In genomic region chr19:2701361-2702169, GRCh38 we compare ENCODE assay signal across 10 cellular contexts. TPM values are rescaled to one million over a fixed set of nuclear protein-coding genes. Genes with fewer than 3 reads are reported as not detected.
DNase-seq lines count a peak whose midpoint lies in the region; ATAC-seq and TF ChIP-seq lines count a peak whose summit lies in the region.
"Had no signal": no experiment of that assay in that cellular context is flagged by ENCODE, and none has a peak within 500 bp of the region (broad histone marks: within the 10 kb centered on the region; RNA-seq: fewer than 3 reads in every experiment).

No MANE protein-coding gene starts in this region.

- H3K36me3 Mint-ChIP-seq in activated T-cell treated with anti-CD3 and anti-CD28 coated beads, Interleukin-2, amount 50 U/mL, for 24 hours (ENCODE audit: low read depth): no peaks in the 10 kb centered on the region
- H3K36me3 Mint-ChIP-seq in activated naive CD8-positive, alpha-beta T cell treated with anti-CD3 and anti-CD28 coated beads, Interleukin-2, amount 10 ng/mL, durations not matched to agents 7 days and 5 days: no peaks in the 10 kb centered on the region

- H3K27ac ChIP-seq in mesodermal cell (ENCODE audit: low read depth, low read length, severe bottlenecking) (no peak overlapping the region), thymus (ENCODE audit: low read depth) (no peak overlapping the region), brain microvascular endothelial cell (no peak overlapping the region)

- H3K27ac Mint-ChIP-seq in activated T-cell treated with anti-CD3 and anti-CD28 coated beads, Interleukin-2, amount 50 U/mL, for 24 hours: no peak overlapping the region
- H3K27ac Mint-ChIP-seq in activated naive CD8-positive, alpha-beta T cell treated with anti-CD3 and anti-CD28 coated beads, Interleukin-2, amount 10 ng/mL, durations not matched to agents 7 days and 5 days: no peak overlapping the region

- TF ChIP-seq CTCF in brain microvascular endothelial cell (IDR thresholded peaks at IDR 0.05; ENCODE audit: low read depth, low read length, missing control alignments): no peak

- no peaks in the 10 kb centered on the region for H3K9me3 ChIP-seq in mesodermal cell (ENCODE audit: control insufficient read depth, low read length)
- H3K9me3 ChIP-seq in thymus (ENCODE audit: control insufficient read depth): no peaks in the 10 kb centered on the region

- H3K4me3 ChIP-seq in mesodermal cell (ENCODE audit: extremely low read depth, insufficient read depth, low read length, poor library complexity, severe bottlenecking) (peak overlapping the region; percentile 55), thymus (ENCODE audit: low read length) (peak overlapping the region; percentile 59), brain microvascular endothelial cell (ENCODE audit: low read depth, low read length) (no peak overlapping the region)

- H3K4me3 Mint-ChIP-seq in activated T-cell treated with anti-CD3 and anti-CD28 coated beads, Interleukin-2, amount 50 U/mL, for 24 hours: peak overlapping the region; percentile 44
- H3K4me3 Mint-ChIP-seq in activated naive CD8-positive, alpha-beta T cell treated with anti-CD3 and anti-CD28 coated beads, Interleukin-2, amount 10 ng/mL, durations not matched to agents 7 days and 5 days: peak overlapping the region; percentile 54

- H3K27me3 ChIP-seq in thymus (ENCODE audit: control insufficient read depth, insufficient read depth): peaks cover 2% of the 10 kb centered on the region
- H3K27me3 ChIP-seq in brain microvascular endothelial cell (replicated peaks): peaks cover 16% of the 10 kb centered on the region

- no peak for ATAC-seq in activated naive CD8-positive, alpha-beta T cell treated with anti-CD3 and anti-CD28 coated beads, Interleukin-2, amount 10 ng/mL, durations not matched to agents 7 days and 5 days (ENCODE audit: low read depth)

- in situ Hi-C loops in brain microvascular endothelial cell (cut with HindIII; ENCODE audit: low pct_ligation_motif_present, low sequenced_read_pairs): no loop called here

- H3K4me1 ChIP-seq in mesodermal cell (ENCODE audit: control insufficient read depth, insufficient read depth, low read length, poor library complexity, severe bottlenecking): peaks cover 5% of the 10 kb centered on the region
- H3K4me1 ChIP-seq in thymus (ENCODE audit: control insufficient read depth, insufficient read depth, low read length): no peaks in the 10 kb centered on the region

- H3K27me3 Mint-ChIP-seq in activated T-cell treated with anti-CD3 and anti-CD28 coated beads, Interleukin-2, amount 50 U/mL, for 24 hours: no peaks in the 10 kb centered on the region
- peaks cover 6% of the 10 kb centered on the region for H3K27me3 Mint-ChIP-seq in activated naive CD8-positive, alpha-beta T cell treated with anti-CD3 and anti-CD28 coated beads, Interleukin-2, amount 10 ng/mL, durations not matched to agents 7 days and 5 days

- H3K9me3 Mint-ChIP-seq in activated T-cell treated with anti-CD3 and anti-CD28 coated beads, Interleukin-2, amount 50 U/mL, for 24 hours: no peaks in the 10 kb centered on the region
- H3K9me3 Mint-ChIP-seq in activated naive CD8-positive, alpha-beta T cell treated with anti-CD3 and anti-CD28 coated beads, Interleukin-2, amount 10 ng/mL, durations not matched to agents 7 days and 5 days: no peaks in the 10 kb centered on the region

- POLR2A ChIA-PET in activated naive CD8-positive, alpha-beta T cell treated with anti-CD3 and anti-CD28 coated beads, Interleukin-2, amount 10 ng/mL, durations not matched to agents 7 days and 5 days (lab: Charles Lee): interaction anchor here (0.6 to 2.6 kb wide), 2 partner anchors 38 to 428 kb away, joined by 3 to 7 read pairs; partner anchors contain the start of gene SLC39A3

- no peaks in the 10 kb centered on the region for H3K36me3 ChIP-seq in mesodermal cell (ENCODE audit: control insufficient read depth, insufficient read depth, low read length)
- H3K36me3 ChIP-seq in thymus (ENCODE audit: control insufficient read depth, insufficient read depth): no peaks in the 10 kb centered on the region
- H3K36me3 ChIP-seq in brain microvascular endothelial cell (replicated peaks): no peaks in the 10 kb centered on the region

- 12 to 13% methylated on average over 7 to 8 of the region's 9 CpGs for WGBS in mesodermal cell (ENCODE audit: insufficient coverage in 2 of 2), 2 experiments
- WGBS in thymus: 16% methylated on average over 9 of the region's 9 CpGs

- peaks cover 31% of the 10 kb centered on the region for H3K4me1 Mint-ChIP-seq in activated T-cell treated with anti-CD3 and anti-CD28 coated beads, Interleukin-2, amount 50 U/mL, for 24 hours (ENCODE audit: low read depth)
- peaks cover 4% of the 10 kb centered on the region for H3K4me1 Mint-ChIP-seq in activated naive CD8-positive, alpha-beta T cell treated with anti-CD3 and anti-CD28 coated beads, Interleukin-2, amount 10 ng/mL, durations not matched to agents 7 days and 5 days

- no peak for DNase-seq in activated T-cell treated with anti-CD3 and anti-CD28 coated beads, Interleukin-2, amount 50 U/mL, for 24 hours
- no peak for DNase-seq in activated T-cell treated with anti-CD3 and anti-CD28 coated beads, Interleukin-2, amount 50 U/mL, for 1 hour
- DNase-seq in activated naive CD8-positive, alpha-beta T cell treated with anti-CD3 and anti-CD28 coated beads, Interleukin-2, amount 10 ng/mL, durations not matched to agents 7 days and 5 days: no peak
- DNase-seq in NCI-H2107 treated with DMSO at 0.1 percent for 48 hours (lab: John Stamatoyannopoulos, UW; ENCODE audit: unreplicated experiment) (no peak), brain microvascular endothelial cell (no peak), T-helper 9 cell (no peak)
- DNase-seq: activated CD8-positive, alpha-beta memory T cell treated with anti-CD3 and anti-CD28 coated beads for 24 hours; NCI-H226 had no signal

RNA-seq across cellular contexts. Expression of gene GNG7, which starts 0.9 kb away (rescaled TPM):
- total RNA-seq in activated naive CD8-positive, alpha-beta T cell treated with anti-CD3 and anti-CD28 coated beads, Interleukin-2, amount 10 ng/mL, durations not matched to agents 7 days and 5 days: 1 to 10 TPM; 1.2 to 2.2 TPM
- 6.0 TPM for polyA plus RNA-seq in mesodermal cell (2013, experiment 1 of 2)
- 3.7 TPM for polyA plus RNA-seq in mesodermal cell (2013, experiment 2 of 2)
- 4.2 TPM for polyA plus RNA-seq in thymus

RNA-seq across cellular contexts. Expression of gene DIRAS1, which starts 19.6 kb away (rescaled TPM):
- total RNA-seq in activated naive CD8-positive, alpha-beta T cell treated with anti-CD3 and anti-CD28 coated beads, Interleukin-2, amount 10 ng/mL, durations not matched to agents 7 days and 5 days: not detected
- polyA plus RNA-seq in mesodermal cell (2013, experiment 1 of 2): 4.2 TPM
- 3.5 TPM for polyA plus RNA-seq in mesodermal cell (2013, experiment 2 of 2)
- 0.27 TPM for polyA plus RNA-seq in thymus

RNA-seq across cellular contexts. Expression of gene SLC39A3, which starts 38.3 kb away (rescaled TPM):
- 10 to 100 TPM; 22.4 to 24.2 TPM for total RNA-seq in activated naive CD8-positive, alpha-beta T cell treated with anti-CD3 and anti-CD28 coated beads, Interleukin-2, amount 10 ng/mL, durations not matched to agents 7 days and 5 days
- 22.7 TPM for polyA plus RNA-seq in mesodermal cell (2013, experiment 1 of 2)
- polyA plus RNA-seq in mesodermal cell (2013, experiment 2 of 2): 16.6 TPM
- polyA plus RNA-seq in thymus: 19.2 TPM
